In the genomic region with DNA sequence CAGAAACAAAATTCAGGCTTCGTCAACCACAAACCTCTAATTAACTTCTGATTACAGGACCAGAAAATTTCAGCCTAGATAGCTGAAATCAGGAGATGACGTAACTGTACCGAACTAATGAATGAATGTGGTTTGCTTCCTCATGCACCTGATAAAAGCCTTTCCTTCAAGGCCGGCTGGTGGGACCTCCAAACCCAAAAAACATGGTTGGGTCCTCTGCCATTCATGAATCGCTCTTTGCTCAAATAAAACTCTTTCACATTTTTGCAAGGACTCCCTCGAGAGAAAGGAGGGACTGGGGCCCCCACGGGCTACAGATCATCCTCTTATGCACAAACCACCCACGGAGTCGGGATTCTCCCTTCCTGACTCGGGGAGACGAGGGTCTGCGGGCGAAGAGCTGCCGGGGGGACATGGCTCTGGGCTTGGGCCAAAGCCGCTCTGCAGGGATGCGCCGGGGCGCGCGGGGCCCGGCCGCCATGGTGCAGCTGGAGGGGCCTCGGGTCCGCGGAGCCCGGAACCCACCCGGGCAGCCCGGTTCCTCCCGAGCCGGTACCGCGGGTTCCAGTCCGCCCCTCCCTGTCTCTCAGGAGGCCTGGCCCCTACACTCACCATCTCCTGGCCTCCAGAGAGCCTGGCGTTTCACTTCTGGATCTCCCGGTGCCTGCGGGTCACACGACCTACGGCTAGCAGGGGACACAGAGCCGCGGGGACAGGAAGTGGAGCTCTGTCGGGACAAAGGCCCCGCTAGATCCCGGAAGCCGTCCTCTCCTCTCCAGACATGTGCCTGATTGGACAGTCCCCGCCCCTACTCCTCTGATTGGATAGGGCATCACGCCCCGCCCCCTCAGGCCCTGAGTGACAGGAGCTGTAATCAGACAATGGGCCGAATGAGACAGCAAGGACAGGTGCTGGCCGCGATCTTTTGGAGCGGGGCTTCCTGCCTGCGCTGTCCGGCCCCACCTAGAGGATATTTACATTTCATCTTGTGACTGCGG, we compare ENCODE assay signal across 8 cellular contexts. TPM values are rescaled to one million over a fixed set of nuclear protein-coding genes. Genes with fewer than 3 reads are reported as not detected.
A peak's percentile ranks its signal among the peaks of the same experiment; 100 is the strongest.
DNase-seq lines count a peak whose midpoint lies in the region; ATAC-seq and TF ChIP-seq lines count a peak whose summit lies in the region.

Gene ZNF195 (minus strand): TSS at position 721 of the 998 bp plus-strand sequence. CDS start 106 bp downstream, at position 615.

- 1% methylated on average over 53 to 54 of the region's 54 CpGs for WGBS in esophagus, 2 donors

- peaks cover 51% of the 10 kb centered on the region for H3K4me1 Mint-ChIP-seq in activated T-cell treated with anti-CD3 and anti-CD28 coated beads, Interleukin-2, amount 50 U/mL, for 24 hours (ENCODE audit: low read depth)

- DNase-seq in DMS153 treated with DMSO at 0.1 percent for 48 hours (lab: John Stamatoyannopoulos, UW; ENCODE audit: unreplicated experiment) (peak; percentile 95), KBM-7 (peak; percentile 97)
- peak; percentile 98 for DNase-seq in activated T-cell treated with anti-CD3 and anti-CD28 coated beads, Interleukin-2, amount 50 U/mL, for 24 hours
- DNase-seq in stimulated activated CD8-positive, alpha-beta memory T cell treated with anti-CD3 and anti-CD28 coated beads, Interleukin-7, amount 100 ng/mL, for 24 hours (ENCODE audit: low read depth), result peak; percentile 98

- H3K4me3 Mint-ChIP-seq in activated T-cell treated with anti-CD3 and anti-CD28 coated beads, Interleukin-2, amount 50 U/mL, for 24 hours, result peak within 1 kb of the TSS; percentile 94

- H3K36me3 Mint-ChIP-seq in activated T-cell treated with anti-CD3 and anti-CD28 coated beads, Interleukin-2, amount 50 U/mL, for 24 hours (ENCODE audit: low read depth), result peaks cover 53% of the 10 kb centered on the region

- peaks cover 2% of the 10 kb centered on the region in 2 donors for H3K4me1 ChIP-seq in esophagus (ENCODE audit: control insufficient read depth in 2 of 2, insufficient read depth in 2 of 2, low read length in 1 of 2)
- H3K4me1 ChIP-seq in muscle layer of colon (ENCODE audit: insufficient read depth, low read length), result peaks cover 9% of the 10 kb centered on the region

- in situ Hi-C loops in KBM-7 (cut with MboI; ENCODE audit: low pct_unique_long_range_greater_than_20kb, low sequenced_read_pairs), result no loop called here

- peak within 1 kb of the TSS; percentile 97 for H3K27ac Mint-ChIP-seq in activated T-cell treated with anti-CD3 and anti-CD28 coated beads, Interleukin-2, amount 50 U/mL, for 24 hours

- peaks cover 0 to 3% of the 10 kb centered on the region in 2 donors for H3K36me3 ChIP-seq in esophagus (ENCODE audit: control insufficient read depth in 2 of 2, insufficient read depth in 2 of 2, low read length in 1 of 2)
- peaks cover 1% of the 10 kb centered on the region for H3K36me3 ChIP-seq in muscle layer of colon (ENCODE audit: insufficient read depth, low read length)

- H3K27ac ChIP-seq in esophagus (ENCODE audit: low read depth in 2 of 2, low read length in 1 of 2), result peak within 1 kb of the TSS; percentile 60 to 87
- H3K27ac ChIP-seq in muscle layer of colon (ENCODE audit: low read depth, low read length), result peak within 1 kb of the TSS; percentile 88

- peaks cover 7% of the 10 kb centered on the region for H3K9me3 Mint-ChIP-seq in activated T-cell treated with anti-CD3 and anti-CD28 coated beads, Interleukin-2, amount 50 U/mL, for 24 hours

- ATAC-seq in GM21717 (IDR thresholded peaks at IDR 0.05; ENCODE audit: unreplicated experiment), result peak; percentile 100

- H3K4me3 ChIP-seq in esophagus (ENCODE audit: low read depth in 1 of 2, low read length in 2 of 2) (peak within 1 kb of the TSS; percentile 97 to 100), muscle layer of colon (ENCODE audit: low read depth in 1 of 2, low read length in 2 of 2) (peak within 1 kb of the TSS; percentile 67 to 98)

- H3K27me3 ChIP-seq in esophagus (ENCODE audit: control insufficient read depth in 1 of 2, insufficient read depth in 2 of 2, low read length in 2 of 2) (no peaks in the 10 kb centered on the region), muscle layer of colon (ENCODE audit: control insufficient read depth in 1 of 2, insufficient read depth in 2 of 2, low read length in 2 of 2) (no peaks in the 10 kb centered on the region)

- H3K9ac ChIP-seq in muscle layer of colon (ENCODE audit: low read length), result peak within 1 kb of the TSS; percentile 51

- no peaks in the 10 kb centered on the region for H3K27me3 Mint-ChIP-seq in activated T-cell treated with anti-CD3 and anti-CD28 coated beads, Interleukin-2, amount 50 U/mL, for 24 hours

- H3K9me3 ChIP-seq in esophagus (ENCODE audit: control insufficient read depth in 2 of 2, insufficient read depth in 1 of 2, low read depth in 1 of 2, low read length in 1 of 2), result no peaks in the 10 kb centered on the region
- H3K9me3 ChIP-seq in muscle layer of colon (ENCODE audit: low read length), result no peaks in the 10 kb centered on the region

TF ChIP-seq in PFSK-1, 5 proteins besides CTCF, POLR2A, EP300 and RAD21:
- peak; percentile 92 for TF ChIP-seq SIN3A (IDR thresholded peaks at IDR 0.05; ENCODE audit: borderline replicate concordance, insufficient read depth, low read length)
- no peak for TF ChIP-seq FOXP2 (optimal IDR thresholded peaks at IDR 0.05; ENCODE audit: borderline replicate concordance, extremely low read depth, extremely low read length, insufficient read depth)
- peak; percentile 98 for TF ChIP-seq TAF1 (IDR thresholded peaks at IDR 0.05; ENCODE audit: borderline replicate concordance, insufficient read depth, low read length)
- peak; percentile 96 for TF ChIP-seq POLR2AphosphoS5 (IDR thresholded peaks at IDR 0.05; ENCODE audit: low read depth, low read length)
- TF ChIP-seq, protein P1, sequence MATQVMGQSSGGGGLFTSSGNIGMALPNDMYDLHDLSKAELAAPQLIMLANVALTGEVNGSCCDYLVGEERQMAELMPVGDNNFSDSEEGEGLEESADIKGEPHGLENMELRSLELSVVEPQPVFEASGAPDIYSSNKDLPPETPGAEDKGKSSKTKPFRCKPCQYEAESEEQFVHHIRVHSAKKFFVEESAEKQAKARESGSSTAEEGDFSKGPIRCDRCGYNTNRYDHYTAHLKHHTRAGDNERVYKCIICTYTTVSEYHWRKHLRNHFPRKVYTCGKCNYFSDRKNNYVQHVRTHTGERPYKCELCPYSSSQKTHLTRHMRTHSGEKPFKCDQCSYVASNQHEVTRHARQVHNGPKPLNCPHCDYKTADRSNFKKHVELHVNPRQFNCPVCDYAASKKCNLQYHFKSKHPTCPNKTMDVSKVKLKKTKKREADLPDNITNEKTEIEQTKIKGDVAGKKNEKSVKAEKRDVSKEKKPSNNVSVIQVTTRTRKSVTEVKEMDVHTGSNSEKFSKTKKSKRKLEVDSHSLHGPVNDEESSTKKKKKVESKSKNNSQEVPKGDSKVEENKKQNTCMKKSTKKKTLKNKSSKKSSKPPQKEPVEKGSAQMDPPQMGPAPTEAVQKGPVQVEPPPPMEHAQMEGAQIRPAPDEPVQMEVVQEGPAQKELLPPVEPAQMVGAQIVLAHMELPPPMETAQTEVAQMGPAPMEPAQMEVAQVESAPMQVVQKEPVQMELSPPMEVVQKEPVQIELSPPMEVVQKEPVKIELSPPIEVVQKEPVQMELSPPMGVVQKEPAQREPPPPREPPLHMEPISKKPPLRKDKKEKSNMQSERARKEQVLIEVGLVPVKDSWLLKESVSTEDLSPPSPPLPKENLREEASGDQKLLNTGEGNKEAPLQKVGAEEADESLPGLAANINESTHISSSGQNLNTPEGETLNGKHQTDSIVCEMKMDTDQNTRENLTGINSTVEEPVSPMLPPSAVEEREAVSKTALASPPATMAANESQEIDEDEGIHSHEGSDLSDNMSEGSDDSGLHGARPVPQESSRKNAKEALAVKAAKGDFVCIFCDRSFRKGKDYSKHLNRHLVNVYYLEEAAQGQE (IDR thresholded peaks at IDR 0.05; ENCODE audit: insufficient read depth in 1 of 2, low read depth in 2 of 2, low read length in 2 of 2), result peak; percentile 41 to 72; a peak in 2 of 4 replicates
TF ChIP-seq in PFSK-1: peak in this region for 4.

RNA-seq across cellular contexts. Expression of gene ZNF195, which starts in this region (rescaled TPM):
- polyA plus RNA-seq in PFSK-1 (2012; ENCODE audit: insufficient read length, low read depth), result 13.2 TPM
- polyA plus RNA-seq in esophagus, result 1 to 10 TPM; 7.4 to 9.5 TPM

Comparison
In these comparisons a context has a peak if more than half of its experiments do, and no peak if none do; other contexts are left out.
1. Peak in every context shown above with its lines: DNase-seq, ATAC-seq, H3K4me3 ChIP-seq and H3K27ac ChIP-seq.